Comparison of ENCODE assay signal across 9 cellular contexts in genomic region chr1:150464422-150464826, GRCh38. TPM values are rescaled to one million over a fixed set of nuclear protein-coding genes. Genes with fewer than 3 reads are reported as not detected.
DNase-seq lines count a peak whose midpoint lies in the region; TF ChIP-seq lines count a peak whose summit lies in the region.
"Had no signal": no experiment of that assay in that cellular context is flagged by ENCODE, and none has a peak within 500 bp of the region (broad histone marks: within the 10 kb centered on the region; RNA-seq: fewer than 3 reads in every experiment).

No MANE protein-coding gene starts in this region.

- H3K4me1 Mint-ChIP-seq in activated CD4-positive, alpha-beta memory T cell treated with anti-CD3 and anti-CD28 coated beads, Interleukin-2, amount 10 ng/mL, durations not matched to agents 7 days and 5 days, result peaks cover 3% of the 10 kb centered on the region

- no peaks in the 10 kb centered on the region for H3K9me3 Mint-ChIP-seq in activated CD4-positive, alpha-beta memory T cell treated with anti-CD3 and anti-CD28 coated beads, Interleukin-2, amount 10 ng/mL, durations not matched to agents 7 days and 5 days

- H3K4me3 ChIP-seq in HEK293 (ENCODE audit: low read depth, low read length), result no peak overlapping the region

- H3K36me3 Mint-ChIP-seq in activated CD4-positive, alpha-beta memory T cell treated with anti-CD3 and anti-CD28 coated beads, Interleukin-2, amount 10 ng/mL, durations not matched to agents 7 days and 5 days (ENCODE audit: low read depth), result peaks cover 19% of the 10 kb centered on the region

- POLR2A ChIA-PET in HEK293 (lab: Yijun Ruan, JAX), result no interaction called here
- POLR2A ChIA-PET in activated CD4-positive, alpha-beta memory T cell treated with anti-CD3 and anti-CD28 coated beads, Interleukin-2, amount 10 ng/mL, durations not matched to agents 7 days and 5 days (lab: Charles Lee), result no interaction called here

- H3K4me1 ChIP-seq in HEK293 (ENCODE audit: control insufficient read depth, insufficient read depth, low read length), result no peaks in the 10 kb centered on the region

- DNase-seq in AML-193 (lab: John Stamatoyannopoulos, UW), result peak; percentile 16 to 22
- DNase-seq in NCI-H748 (lab: John Stamatoyannopoulos, UW; ENCODE audit: unreplicated experiment), result peak; percentile 73
- peak; percentile 64 for DNase-seq in activated CD4-positive, alpha-beta memory T cell treated with anti-CD3 and anti-CD28 coated beads, Interleukin-2, amount 10 ng/mL, durations not matched to agents 7 days and 5 days
- DNase-seq in effector CD8-positive, alpha-beta T cell (lab: John Stamatoyannopoulos, UW), result peak; percentile 46
- peak; percentile 42 for DNase-seq in midbrain (lab: John Stamatoyannopoulos, UW)
- DNase-seq in stimulated activated CD8-positive, alpha-beta memory T cell treated with anti-CD3 and anti-CD28 coated beads, Interleukin-7, amount 100 ng/mL, for 1 hour (ENCODE audit: low read depth in 2 of 2), result peak; percentile 27 to 40
- DNase-seq in occipital lobe (lab: John Stamatoyannopoulos, UW), result no peak

- no peak overlapping the region for H3K27ac Mint-ChIP-seq in activated CD4-positive, alpha-beta memory T cell treated with anti-CD3 and anti-CD28 coated beads, Interleukin-2, amount 10 ng/mL, durations not matched to agents 7 days and 5 days

- no peaks in the 10 kb centered on the region for H3K9me3 ChIP-seq in HEK293 (ENCODE audit: control insufficient read depth, insufficient read depth, low read depth, low read length)

- TF ChIP-seq CTCF in HEK293 (tag by site-specific recombination; IDR thresholded peaks at IDR 0.05), result peak; percentile 51; the same call in 1 of the 2 replicates

- H3K27ac ChIP-seq in HEK293 (ENCODE audit: extremely low read depth, low read depth, low read length), result no peak overlapping the region

- H3K4me3 Mint-ChIP-seq in activated CD4-positive, alpha-beta memory T cell treated with anti-CD3 and anti-CD28 coated beads, Interleukin-2, amount 10 ng/mL, durations not matched to agents 7 days and 5 days, result no peak overlapping the region

- CTCF ChIA-PET in HEK293 (lab: Yijun Ruan, JAX), result interaction anchor here (0.6 to 3.2 kb wide), 6 partner anchors 12 to 1450 kb away, joined by 3 to 15 read pairs (median 4); no protein-coding TSS in a partner anchor
- CTCF ChIA-PET in activated CD4-positive, alpha-beta memory T cell treated with anti-CD3 and anti-CD28 coated beads, Interleukin-2, amount 10 ng/mL, durations not matched to agents 7 days and 5 days (lab: Charles Lee), result interaction anchor here (1.3 kb wide), 1 partner anchor 51 kb away, joined by 6 read pairs; the partner anchor contains the start of gene FALEC

- no peaks in the 10 kb centered on the region for H3K27me3 Mint-ChIP-seq in activated CD4-positive, alpha-beta memory T cell treated with anti-CD3 and anti-CD28 coated beads, Interleukin-2, amount 10 ng/mL, durations not matched to agents 7 days and 5 days

- peaks cover 55 to 58% of the 10 kb centered on the region in 2 experiments; a peak in 2 of 3 replicates for H3K36me3 ChIP-seq in HEK293 (ENCODE audit: control insufficient read depth in 2 of 2, insufficient read depth in 1 of 2, low read length in 2 of 2)

TF ChIP-seq in HEK293, 187 proteins besides CTCF, POLR2A, EP300 and RAD21:
- TF ChIP-seq ZFHX2 (tag by site-specific recombination; conservative IDR thresholded peaks at IDR 0.05) (peak; percentile 57; the same call in 1 of the 2 replicates), ZNF366 (tag by site-specific recombination; conservative IDR thresholded peaks at IDR 0.05) (no peak), ZNF16 (tag by site-specific recombination; IDR thresholded peaks at IDR 0.05; ENCODE audit: low read depth) (no peak), ZNF558 (tag by site-specific recombination; IDR thresholded peaks at IDR 0.05) (no peak), EGR2 (tag by site-specific recombination; IDR thresholded peaks at IDR 0.05; ENCODE audit: low read depth) (peak; percentile 34; the same call in 1 of the 2 replicates), ZNF654 (tag by site-specific recombination; IDR thresholded peaks at IDR 0.05; ENCODE audit: low read depth) (peak; percentile 68), KLF10 (tag by site-specific recombination; IDR thresholded peaks at IDR 0.05) (no peak), ZNF335 (tag by site-specific recombination; conservative IDR thresholded peaks at IDR 0.05) (no peak), KLF9 (tag by site-specific recombination; IDR thresholded peaks at IDR 0.05; ENCODE audit: low read depth) (peak; percentile 53; the same call in 1 of the 2 replicates)

RNA-seq across cellular contexts. Expression of gene TARS2, which starts 22.8 kb away (rescaled TPM):
- 10 to 100 TPM; 37.2 to 38.8 TPM for total RNA-seq in activated CD4-positive, alpha-beta memory T cell treated with anti-CD3 and anti-CD28 coated beads, Interleukin-2, amount 10 ng/mL, durations not matched to agents 7 days and 5 days
- total RNA-seq in occipital lobe, result 17.6 TPM

RNA-seq across cellular contexts. Expression of gene ECM1, which starts 43.5 kb away (rescaled TPM):
- 1 to 10 TPM; 2.4 to 3.8 TPM for total RNA-seq in activated CD4-positive, alpha-beta memory T cell treated with anti-CD3 and anti-CD28 coated beads, Interleukin-2, amount 10 ng/mL, durations not matched to agents 7 days and 5 days
- total RNA-seq in occipital lobe, result 0.94 TPM

RNA-seq across cellular contexts. Expression of gene FALEC, which starts 51.1 kb away (rescaled TPM):
- total RNA-seq in activated CD4-positive, alpha-beta memory T cell treated with anti-CD3 and anti-CD28 coated beads, Interleukin-2, amount 10 ng/mL, durations not matched to agents 7 days and 5 days, result not detected
- 1.1 TPM for total RNA-seq in occipital lobe
- total RNA-seq: temporal lobe had no signal
